1 cellular context compared by ENCODE assay signal in the genomic region with DNA sequence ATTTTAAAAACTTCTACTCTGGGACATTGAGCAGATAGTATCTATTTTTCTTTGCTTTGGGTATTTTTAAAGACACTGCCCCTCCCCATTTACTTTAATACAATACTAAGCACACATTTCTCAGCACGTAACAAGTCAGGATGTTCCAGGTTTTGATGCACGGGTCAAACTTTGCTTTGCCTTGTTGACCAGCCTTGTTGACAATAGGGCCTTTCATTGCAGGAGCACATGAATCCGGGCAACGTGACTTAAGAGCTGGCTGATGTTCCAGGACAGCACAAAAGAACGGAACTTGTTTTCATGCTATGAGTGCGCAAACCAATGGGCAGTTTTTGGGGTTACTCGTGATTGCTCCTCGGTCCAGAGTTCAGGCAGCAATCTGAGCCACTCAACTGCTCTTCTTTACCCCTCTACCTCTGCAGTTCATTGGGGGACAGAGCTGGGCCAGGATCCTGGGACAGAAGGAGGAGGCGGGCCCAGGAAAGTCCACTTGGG.
TF ChIP-seq lines count a peak whose summit lies in the region.

No MANE protein-coding gene starts in this region.

TF ChIP-seq in HepG2, 621 proteins besides CTCF, POLR2A, EP300 and RAD21 (continued from another document and continues in another):
- TF ChIP-seq, protein P1, sequence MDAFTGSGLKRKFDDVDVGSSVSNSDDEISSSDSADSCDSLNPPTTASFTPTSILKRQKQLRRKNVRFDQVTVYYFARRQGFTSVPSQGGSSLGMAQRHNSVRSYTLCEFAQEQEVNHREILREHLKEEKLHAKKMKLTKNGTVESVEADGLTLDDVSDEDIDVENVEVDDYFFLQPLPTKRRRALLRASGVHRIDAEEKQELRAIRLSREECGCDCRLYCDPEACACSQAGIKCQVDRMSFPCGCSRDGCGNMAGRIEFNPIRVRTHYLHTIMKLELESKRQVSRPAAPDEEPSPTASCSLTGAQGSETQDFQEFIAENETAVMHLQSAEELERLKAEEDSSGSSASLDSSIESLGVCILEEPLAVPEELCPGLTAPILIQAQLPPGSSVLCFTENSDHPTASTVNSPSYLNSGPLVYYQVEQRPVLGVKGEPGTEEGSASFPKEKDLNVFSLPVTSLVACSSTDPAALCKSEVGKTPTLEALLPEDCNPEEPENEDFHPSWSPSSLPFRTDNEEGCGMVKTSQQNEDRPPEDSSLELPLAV (CRISPR knock-in tag; conservative IDR thresholded peaks at IDR 0.05; ENCODE audit: low read depth) = no peak
- TF ChIP-seq ZNF562 (CRISPR knock-in tag; IDR thresholded peaks at IDR 0.05; ENCODE audit: borderline replicate concordance) (no peak), ZNF83 (CRISPR knock-in tag; IDR thresholded peaks at IDR 0.05; ENCODE audit: borderline replicate concordance) (no peak), ZFP36L2 (CRISPR knock-in tag; IDR thresholded peaks at IDR 0.05) (no peak), NRL (CRISPR knock-in tag; IDR thresholded peaks at IDR 0.05; ENCODE audit: borderline replicate concordance) (no peak), ZNF619 (CRISPR knock-in tag; IDR thresholded peaks at IDR 0.05) (0 out of 2 replicates have a peak, but pooled peaks have one; percentile 62), ELF3 (CRISPR knock-in tag; IDR thresholded peaks at IDR 0.05) (peak; percentile 94), UBTF (CRISPR knock-in tag; IDR thresholded peaks at IDR 0.05) (peak; percentile 55; the same call in 1 of the 2 replicates), ZNF383 (CRISPR knock-in tag; IDR thresholded peaks at IDR 0.05; ENCODE audit: borderline replicate concordance) (no peak), CHCHD3 (CRISPR knock-in tag; IDR thresholded peaks at IDR 0.05) (no peak), ZNF75D (CRISPR knock-in tag; IDR thresholded peaks at IDR 0.05; ENCODE audit: borderline replicate concordance) (no peak), SNAPC4 (CRISPR knock-in tag; IDR thresholded peaks at IDR 0.05) (no peak), EZH2 (conservative IDR thresholded peaks at IDR 0.05; ENCODE audit: low read depth, low read length) (no peak), BCL6 (CRISPR knock-in tag; IDR thresholded peaks at IDR 0.05) (peak; percentile 90), ZNF569 (CRISPR knock-in tag; IDR thresholded peaks at IDR 0.05; ENCODE audit: borderline replicate concordance) (0 out of 2 replicates have a peak, but pooled peaks have one; percentile 73), FIP1L1 (IDR thresholded peaks at IDR 0.05; ENCODE audit: borderline replicate concordance, insufficient read depth, low read depth, low read length) (no peak), STAG1 (CRISPR knock-in tag; IDR thresholded peaks at IDR 0.05) (peak; percentile 43), ZEB1 (IDR thresholded peaks at IDR 0.05; ENCODE audit: insufficient replicate concordance, low read depth) (no peak), TFDP1 (CRISPR knock-in tag; IDR thresholded peaks at IDR 0.05; ENCODE audit: borderline replicate concordance) (peak; percentile 59; the same call in 1 of the 2 replicates), REPIN1 (CRISPR knock-in tag; IDR thresholded peaks at IDR 0.05; ENCODE audit: borderline replicate concordance, low read depth) (peak; percentile 92; the same call in 1 of the 2 replicates), IKZF1 (IDR thresholded peaks at IDR 0.05) (no peak), ZSCAN30 (CRISPR knock-in tag; IDR thresholded peaks at IDR 0.05) (peak; percentile 18; the same call in 1 of the 2 replicates), NR2F1 (CRISPR knock-in tag; IDR thresholded peaks at IDR 0.05) (peak; percentile 15 to 43; a peak in 1 of 4 replicates), MBD4 (IDR thresholded peaks at IDR 0.05; ENCODE audit: borderline replicate concordance, low read length) (peak; percentile 42), ZNF34 (CRISPR knock-in tag; IDR thresholded peaks at IDR 0.05; ENCODE audit: borderline replicate concordance) (no peak; the same call in 1 of the 2 replicates), NR2F6 (IDR thresholded peaks at IDR 0.05) (peak; percentile 92), NR2F6 (CRISPR knock-in tag; IDR thresholded peaks at IDR 0.05) (peak; percentile 94), KDM4B (CRISPR knock-in tag; IDR thresholded peaks at IDR 0.05) (0 out of 2 replicates have a peak, but pooled peaks have one; percentile 33), ZNF460 (CRISPR knock-in tag; IDR thresholded peaks at IDR 0.05; ENCODE audit: borderline replicate concordance) (peak; percentile 75; the same call in 1 of the 2 replicates)
- TF ChIP-seq, protein P2, sequence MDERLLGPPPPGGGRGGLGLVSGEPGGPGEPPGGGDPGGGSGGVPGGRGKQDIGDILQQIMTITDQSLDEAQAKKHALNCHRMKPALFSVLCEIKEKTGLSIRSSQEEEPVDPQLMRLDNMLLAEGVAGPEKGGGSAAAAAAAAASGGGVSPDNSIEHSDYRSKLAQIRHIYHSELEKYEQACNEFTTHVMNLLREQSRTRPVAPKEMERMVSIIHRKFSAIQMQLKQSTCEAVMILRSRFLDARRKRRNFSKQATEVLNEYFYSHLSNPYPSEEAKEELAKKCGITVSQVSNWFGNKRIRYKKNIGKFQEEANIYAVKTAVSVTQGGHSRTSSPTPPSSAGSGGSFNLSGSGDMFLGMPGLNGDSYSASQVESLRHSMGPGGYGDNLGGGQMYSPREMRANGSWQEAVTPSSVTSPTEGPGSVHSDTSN (CRISPR knock-in tag; IDR thresholded peaks at IDR 0.05) = no peak
- TF ChIP-seq, protein P3, sequence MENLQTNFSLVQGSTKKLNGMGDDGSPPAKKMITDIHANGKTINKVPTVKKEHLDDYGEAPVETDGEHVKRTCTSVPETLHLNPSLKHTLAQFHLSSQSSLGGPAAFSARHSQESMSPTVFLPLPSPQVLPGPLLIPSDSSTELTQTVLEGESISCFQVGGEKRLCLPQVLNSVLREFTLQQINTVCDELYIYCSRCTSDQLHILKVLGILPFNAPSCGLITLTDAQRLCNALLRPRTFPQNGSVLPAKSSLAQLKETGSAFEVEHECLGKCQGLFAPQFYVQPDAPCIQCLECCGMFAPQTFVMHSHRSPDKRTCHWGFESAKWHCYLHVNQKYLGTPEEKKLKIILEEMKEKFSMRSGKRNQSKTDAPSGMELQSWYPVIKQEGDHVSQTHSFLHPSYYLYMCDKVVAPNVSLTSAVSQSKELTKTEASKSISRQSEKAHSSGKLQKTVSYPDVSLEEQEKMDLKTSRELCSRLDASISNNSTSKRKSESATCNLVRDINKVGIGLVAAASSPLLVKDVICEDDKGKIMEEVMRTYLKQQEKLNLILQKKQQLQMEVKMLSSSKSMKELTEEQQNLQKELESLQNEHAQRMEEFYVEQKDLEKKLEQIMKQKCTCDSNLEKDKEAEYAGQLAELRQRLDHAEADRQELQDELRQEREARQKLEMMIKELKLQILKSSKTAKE (CRISPR knock-in tag; IDR thresholded peaks at IDR 0.05; ENCODE audit: borderline replicate concordance) = peak; percentile 87
- TF ChIP-seq, protein P4, sequence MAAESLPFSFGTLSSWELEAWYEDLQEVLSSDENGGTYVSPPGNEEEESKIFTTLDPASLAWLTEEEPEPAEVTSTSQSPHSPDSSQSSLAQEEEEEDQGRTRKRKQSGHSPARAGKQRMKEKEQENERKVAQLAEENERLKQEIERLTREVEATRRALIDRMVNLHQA (CRISPR knock-in tag; IDR thresholded peaks at IDR 0.05) = no peak
- TF ChIP-seq, protein P5, sequence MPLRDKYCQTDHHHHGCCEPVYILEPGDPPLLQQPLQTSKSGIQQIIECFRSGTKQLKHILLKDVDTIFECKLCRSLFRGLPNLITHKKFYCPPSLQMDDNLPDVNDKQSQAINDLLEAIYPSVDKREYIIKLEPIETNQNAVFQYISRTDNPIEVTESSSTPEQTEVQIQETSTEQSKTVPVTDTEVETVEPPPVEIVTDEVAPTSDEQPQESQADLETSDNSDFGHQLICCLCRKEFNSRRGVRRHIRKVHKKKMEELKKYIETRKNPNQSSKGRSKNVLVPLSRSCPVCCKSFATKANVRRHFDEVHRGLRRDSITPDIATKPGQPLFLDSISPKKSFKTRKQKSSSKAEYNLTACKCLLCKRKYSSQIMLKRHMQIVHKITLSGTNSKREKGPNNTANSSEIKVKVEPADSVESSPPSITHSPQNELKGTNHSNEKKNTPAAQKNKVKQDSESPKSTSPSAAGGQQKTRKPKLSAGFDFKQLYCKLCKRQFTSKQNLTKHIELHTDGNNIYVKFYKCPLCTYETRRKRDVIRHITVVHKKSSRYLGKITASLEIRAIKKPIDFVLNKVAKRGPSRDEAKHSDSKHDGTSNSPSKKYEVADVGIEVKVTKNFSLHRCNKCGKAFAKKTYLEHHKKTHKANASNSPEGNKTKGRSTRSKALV (CRISPR knock-in tag; IDR thresholded peaks at IDR 0.05) = no peak
- TF ChIP-seq, protein P6, sequence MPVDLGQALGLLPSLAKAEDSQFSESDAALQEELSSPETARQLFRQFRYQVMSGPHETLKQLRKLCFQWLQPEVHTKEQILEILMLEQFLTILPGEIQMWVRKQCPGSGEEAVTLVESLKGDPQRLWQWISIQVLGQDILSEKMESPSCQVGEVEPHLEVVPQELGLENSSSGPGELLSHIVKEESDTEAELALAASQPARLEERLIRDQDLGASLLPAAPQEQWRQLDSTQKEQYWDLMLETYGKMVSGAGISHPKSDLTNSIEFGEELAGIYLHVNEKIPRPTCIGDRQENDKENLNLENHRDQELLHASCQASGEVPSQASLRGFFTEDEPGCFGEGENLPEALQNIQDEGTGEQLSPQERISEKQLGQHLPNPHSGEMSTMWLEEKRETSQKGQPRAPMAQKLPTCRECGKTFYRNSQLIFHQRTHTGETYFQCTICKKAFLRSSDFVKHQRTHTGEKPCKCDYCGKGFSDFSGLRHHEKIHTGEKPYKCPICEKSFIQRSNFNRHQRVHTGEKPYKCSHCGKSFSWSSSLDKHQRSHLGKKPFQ (CRISPR knock-in tag; IDR thresholded peaks at IDR 0.05; ENCODE audit: insufficient replicate concordance) = peak; percentile 78
- TF ChIP-seq, protein P7, sequence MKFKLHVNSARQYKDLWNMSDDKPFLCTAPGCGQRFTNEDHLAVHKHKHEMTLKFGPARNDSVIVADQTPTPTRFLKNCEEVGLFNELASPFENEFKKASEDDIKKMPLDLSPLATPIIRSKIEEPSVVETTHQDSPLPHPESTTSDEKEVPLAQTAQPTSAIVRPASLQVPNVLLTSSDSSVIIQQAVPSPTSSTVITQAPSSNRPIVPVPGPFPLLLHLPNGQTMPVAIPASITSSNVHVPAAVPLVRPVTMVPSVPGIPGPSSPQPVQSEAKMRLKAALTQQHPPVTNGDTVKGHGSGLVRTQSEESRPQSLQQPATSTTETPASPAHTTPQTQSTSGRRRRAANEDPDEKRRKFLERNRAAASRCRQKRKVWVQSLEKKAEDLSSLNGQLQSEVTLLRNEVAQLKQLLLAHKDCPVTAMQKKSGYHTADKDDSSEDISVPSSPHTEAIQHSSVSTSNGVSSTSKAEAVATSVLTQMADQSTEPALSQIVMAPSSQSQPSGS (CRISPR knock-in tag; IDR thresholded peaks at IDR 0.05) = peak; percentile 77; the same call in 1 of the 2 replicates
